23 cellular contexts compared by ENCODE assay signal in genomic region chr16:27568077-27568476, GRCh38. TPM values are rescaled to one million over a fixed set of nuclear protein-coding genes. Genes with fewer than 3 reads are reported as not detected.
DNase-seq lines count a peak whose midpoint lies in the region; ATAC-seq, FAIRE-seq and TF ChIP-seq lines count a peak whose summit lies in the region.
"Had no signal": no experiment of that assay in that cellular context is flagged by ENCODE, and none has a peak within 500 bp of the region (broad histone marks: within the 10 kb centered on the region; RNA-seq: fewer than 3 reads in every experiment).

No MANE protein-coding gene starts in this region.

- H3K79me2 ChIP-seq in PC-9 (ENCODE audit: low read depth): peaks cover 11% of the 10 kb centered on the region

- intact Hi-C loops in IMR-90 (cut with micrococcal nuclease) (no loop called here), PC-9 (cut with micrococcal nuclease; ENCODE audit: unreplicated experiment) (no loop called here)

- BruUV-seq in IMR-90 (replicated peaks; lab: Mats Ljungman, UMichigan) (no TSS peak), PC-9 (replicated peaks; lab: Mats Ljungman, UMichigan) (no TSS peak)

- no peak overlapping the region for H4K5ac ChIP-seq in IMR-90 (ENCODE audit: low read depth, low read length)

- H4K20me1 ChIP-seq in IMR-90 (ENCODE audit: insufficient read depth, low read length): no peaks in the 10 kb centered on the region
- H4K20me1 ChIP-seq in PC-9 (ENCODE audit: insufficient read depth): peaks cover 11% of the 10 kb centered on the region; the same call in 1 of the 2 replicates
- H4K20me1 ChIP-seq: BLaER1 had no signal

- no peak overlapping the region for H2BK5ac ChIP-seq in IMR-90 (ENCODE audit: low read depth, low read length, poor library complexity, severe bottlenecking)

- H3K36me3 ChIP-seq in IMR-90 (ENCODE audit: control insufficient read depth, insufficient read depth, low read length) (0 out of 2 replicates have a peak, but pooled peaks cover 1% of the 10 kb centered on the region), PC-9 (ENCODE audit: low read depth) (peaks cover 14% of the 10 kb centered on the region; the same call in 1 of the 2 replicates), bronchial epithelial cell (ENCODE audit: control insufficient read depth, insufficient read depth, low read length) (peaks cover 1% of the 10 kb centered on the region)

- H3K9me3 ChIP-seq in IMR-90 (ENCODE audit: control insufficient read depth, insufficient read depth, low read length) (no peaks in the 10 kb centered on the region), PC-9 (ENCODE audit: insufficient read depth, low read depth) (no peaks in the 10 kb centered on the region)
- H3K9me3 ChIP-seq: BLaER1, Caco-2 had no signal

- H2AFZ ChIP-seq in IMR-90 (replicated peaks; ENCODE audit: low read length, poor library complexity) (no peak overlapping the region), PC-9 (no peak overlapping the region)
- H2AFZ ChIP-seq: GM23248 had no signal

- no peak overlapping the region for H3K4ac ChIP-seq in IMR-90 (ENCODE audit: low read depth, low read length)

- FAIRE-seq in bronchial epithelial cell (lab: Jason Lieb, UNC) (no peak), GM12892 (lab: Jason Lieb, UNC) (no peak)
- FAIRE-seq: D721Med, GM12878, GM18507, H1 had no signal

- H3K14ac ChIP-seq in IMR-90 (replicated peaks; ENCODE audit: low read depth, low read length): no peak overlapping the region

- H3K9me2 ChIP-seq in PC-9 (ENCODE audit: insufficient read depth): no peaks in the 10 kb centered on the region

- no peak overlapping the region for H4K91ac ChIP-seq in IMR-90 (ENCODE audit: insufficient read depth, low read depth, low read length)

- no peak for ATAC-seq in IMR-90 (ENCODE audit: low read depth)
- ATAC-seq: CD8-positive, alpha-beta T cell; GM12878 had no signal

- dilution Hi-C loops in IMR-90 (cut with HindIII; ENCODE audit: low sequenced_read_pairs, unreplicated experiment): no loop called here

- no peak for DNase-seq in IMR-90
- DNase-seq in PC-9: peak in 1 of 2 experiments; percentile 81
- peak; percentile 84 for DNase-seq in bronchial epithelial cell (ENCODE audit: low read depth)
- DNase-seq in iris pigment epithelial cell (ENCODE audit: low read depth): peak; percentile 14
- no peak for DNase-seq in nucleus accumbens (lab: John Stamatoyannopoulos, UW)
- DNase-seq in GM12892 (ENCODE audit: insufficient read length): no peak
- no peak for DNase-seq in D341Med (ENCODE audit: low spot score)
- DNase-seq: Caco-2; CD4-positive, CD25-positive, alpha-beta regulatory T cell; CD8-positive, alpha-beta T cell; DMS 273 treated with DMSO at 0.1 percent for 48 hours; DMS79; EL; GDM1; GM23248; H7; HCEC 1CT had no signal

- TF ChIP-seq CTCF in IMR-90 (conservative IDR thresholded peaks at IDR 0.05; ENCODE audit: low read depth, low read length) (no peak), PC-9 (conservative IDR thresholded peaks at IDR 0.05) (no peak), bronchial epithelial cell (IDR thresholded peaks at IDR 0.05; ENCODE audit: insufficient read depth, low read length, severe bottlenecking) (no peak)

- no CpG with 5 or more reads among the region's 4 CpGs for WGBS in IMR-90 (ENCODE audit: extremely low coverage in 2 of 2, insufficient read length in 1 of 2), 2 experiments

- TF ChIP-seq POLR2A in IMR-90 (IDR thresholded peaks at IDR 0.05; ENCODE audit: low read depth, low read length) (no peak), GM12892 (IDR thresholded peaks at IDR 0.05; ENCODE audit: low read depth, low read length) (no peak)

- H3K23ac ChIP-seq in IMR-90 (ENCODE audit: low read depth, low read length): no peak overlapping the region

- no peak overlapping the region for H2AK9ac ChIP-seq in IMR-90 (replicated peaks; ENCODE audit: low read depth, low read length, poor library complexity)

- H3K4me3 ChIP-seq in IMR-90 (ENCODE audit: insufficient read depth, low read depth, low read length): no peak overlapping the region
- no peak overlapping the region for H3K4me3 ChIP-seq in PC-9
- no peak overlapping the region for H3K4me3 ChIP-seq in bronchial epithelial cell (ENCODE audit: low read depth, low read length)
- H3K4me3 ChIP-seq: BLaER1, GM12878, GM23248 had no signal

- H3K4me2 ChIP-seq in IMR-90 (ENCODE audit: low read depth, low read length): no peak overlapping the region
- no peak overlapping the region; the same call in 1 of the 2 replicates for H3K4me2 ChIP-seq in PC-9
- H3K4me2 ChIP-seq: BLaER1 had no signal

- no peak overlapping the region for H3K9ac ChIP-seq in IMR-90 (ENCODE audit: low read depth, low read length)
- H3K9ac ChIP-seq: BLaER1, GM23248 had no signal

- CTCF ChIA-PET in IMR-90 (lab: Yijun Ruan, JAX): interaction anchor here (0.7 kb wide), 1 partner anchor 582 kb away, joined by 4 read pairs; no protein-coding TSS in a partner anchor
- CTCF ChIA-PET in PC-9 (lab: Charles Lee): no interaction called here

- H3K4me1 ChIP-seq in IMR-90 (ENCODE audit: control insufficient read depth, insufficient read depth, low read length) (peaks cover 6% of the 10 kb centered on the region; the same call in 1 of the 2 replicates), PC-9 (replicated peaks; ENCODE audit: insufficient read depth) (peaks cover 10% of the 10 kb centered on the region; the same call in 1 of the 2 replicates)
- H3K4me1 ChIP-seq: Caco-2 had no signal

- H3K27ac ChIP-seq in IMR-90 (ENCODE audit: insufficient read depth, low read length) (no peak overlapping the region), PC-9 (peak overlapping the region; percentile 70)
- H3K27ac ChIP-seq: BLaER1, C4-2B, GM23248 had no signal

- no peak overlapping the region for H3K56ac ChIP-seq in IMR-90 (ENCODE audit: extremely low read depth, insufficient read depth, low read length)

- in situ Hi-C loops in IMR-90 (cut with MboI; ENCODE audit: low sequenced_read_pairs): no loop called here

- no peak for TF ChIP-seq RAD21 in IMR-90 (IDR thresholded peaks at IDR 0.05; ENCODE audit: low read length)

- no peak overlapping the region for H2BK15ac ChIP-seq in IMR-90 (ENCODE audit: low read depth, low read length)

- peaks cover 5% of the 10 kb centered on the region; the same call in 1 of the 2 replicates for H3F3A ChIP-seq in PC-9 (ENCODE audit: insufficient read depth, low read depth)

- H3K18ac ChIP-seq in IMR-90 (ENCODE audit: low read depth, low read length): no peak overlapping the region

- no peak overlapping the region for H2AK5ac ChIP-seq in IMR-90 (ENCODE audit: low read depth, low read length)

- POLR2A ChIA-PET in IMR-90 (lab: Charles Lee; ENCODE audit: unreplicated experiment): no interaction called here
- POLR2A ChIA-PET in PC-9 (lab: Charles Lee; ENCODE audit: unreplicated experiment): interaction anchor here (0.5 kb wide), 1 partner anchor 1278 kb away, joined by 3 read pairs; the partner anchor contains the start of gene TUFM

- H3K9me1 ChIP-seq in IMR-90 (ENCODE audit: insufficient read depth, low read length): peaks cover 8% of the 10 kb centered on the region; the same call in 1 of the 2 replicates

- no peak overlapping the region for H4K8ac ChIP-seq in IMR-90 (ENCODE audit: low read depth in 2 of 2, low read length in 2 of 2)

- H3K27me3 ChIP-seq in IMR-90 (ENCODE audit: control insufficient read depth, insufficient read depth, low read length) (no peaks in the 10 kb centered on the region), PC-9 (ENCODE audit: insufficient read depth, low read depth) (no peaks in the 10 kb centered on the region), bronchial epithelial cell (ENCODE audit: control insufficient read depth, insufficient read depth, low read length) (no peaks in the 10 kb centered on the region)
- H3K27me3 ChIP-seq: BLaER1 had no signal

- H2BK20ac ChIP-seq in IMR-90 (ENCODE audit: low read depth, low read length): no peak overlapping the region

- H2BK120ac ChIP-seq in IMR-90 (ENCODE audit: low read depth, low read length): no peak overlapping the region

- H3K79me1 ChIP-seq in IMR-90 (ENCODE audit: low read depth in 1 of 2, low read length in 2 of 2): peaks cover 6 to 25% of the 10 kb centered on the region in 2 experiments

TF ChIP-seq in IMR-90, 13 proteins besides CTCF, POLR2A, EP300 and RAD21:
- TF ChIP-seq MAFK (IDR thresholded peaks at IDR 0.05; ENCODE audit: low read depth, low read length) (0 out of 2 replicates have a peak, but pooled peaks have one; percentile 3), RCOR1 (IDR thresholded peaks at IDR 0.05; ENCODE audit: insufficient replicate concordance, low read length) (no peak), NFE2L2 (IDR thresholded peaks at IDR 0.05; ENCODE audit: low read depth, low read length) (peak; percentile 36; the same call in 1 of the 2 replicates), RFX5 (IDR thresholded peaks at IDR 0.05; ENCODE audit: low read depth, low read length) (no peak)

RNA-seq across cellular contexts. Expression of gene KATNIP, which starts 18.1 kb away (rescaled TPM):
- total RNA-seq in IMR-90 (2012; rRNA removed) (16.7 and 18.9 TPM in 2 replicates), PC-9 (2021) (60.9 and 64.8 TPM in 2 replicates), bronchial epithelial cell (14.7 and 21.8 TPM in 2 replicates)
- 17.5 and 18.6 TPM in 2 replicates for polyA plus RNA-seq in IMR-90 (2012; rRNA removed)
- 10.9 and 13.5 TPM in 2 replicates for polyA plus RNA-seq in IMR-90 (2012; cell fraction: cytosol; rRNA removed)
- polyA plus RNA-seq in IMR-90 (2012; cell fraction: nucleus; rRNA removed; ENCODE audit: low replicate concordance): 62.6 and 75.3 TPM in 2 replicates
- 7.0 TPM for polyA plus RNA-seq in GM12892 (2012; ENCODE audit: missing spikeins)

RNA-seq across cellular contexts. Expression of gene GTF3C1, which starts 18.4 kb away (rescaled TPM):
- total RNA-seq in IMR-90 (2012; rRNA removed) (62.5 and 68.1 TPM in 2 replicates), PC-9 (2021) (118 and 142 TPM in 2 replicates), bronchial epithelial cell (40.8 and 58.5 TPM in 2 replicates)
- polyA plus RNA-seq in IMR-90 (2012; rRNA removed): 50.8 and 53.6 TPM in 2 replicates
- 43.5 and 56.7 TPM in 2 replicates for polyA plus RNA-seq in IMR-90 (2012; cell fraction: cytosol; rRNA removed)
- 96.1 and 177 TPM in 2 replicates for polyA plus RNA-seq in IMR-90 (2012; cell fraction: nucleus; rRNA removed; ENCODE audit: low replicate concordance)
- 17.4 TPM for polyA plus RNA-seq in GM12892 (2012; ENCODE audit: missing spikeins)

Comparison
In these comparisons a context has a peak if more than half of its experiments do, and no peak if none do; other contexts are left out.
1. DNase-seq: peak in bronchial epithelial cell (single experiment) and iris pigment epithelial cell (single experiment); none in IMR-90 (single experiment), nucleus accumbens (0 of 56), GM12892 (single experiment) and D341Med (single experiment).